Comparison of ENCODE assay signal across 12 cellular contexts in the genomic region with DNA sequence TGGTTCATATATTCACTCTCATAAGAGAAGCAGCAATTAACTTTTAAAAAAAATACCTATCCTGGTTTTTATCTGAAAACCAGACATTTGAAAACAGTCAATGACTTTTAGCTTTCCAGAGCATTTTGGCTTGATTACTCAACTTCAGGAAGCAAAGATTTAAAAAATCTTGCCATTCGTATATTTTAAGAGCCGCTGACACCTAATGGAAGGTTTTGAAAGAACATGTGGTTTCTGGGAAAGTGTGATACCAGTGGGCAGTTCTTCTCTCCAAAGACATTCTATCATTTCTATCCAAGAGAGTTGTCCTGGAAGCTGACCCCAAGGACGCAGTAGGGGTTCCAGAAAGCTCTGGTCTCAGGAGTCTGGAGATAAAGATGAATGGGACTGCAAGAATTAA.
DNase-seq lines count a peak whose midpoint lies in the region; ATAC-seq and TF ChIP-seq lines count a peak whose summit lies in the region.
"Had no signal": no experiment of that assay in that cellular context is flagged by ENCODE, and none has a peak within 500 bp of the region (broad histone marks: within the 10 kb centered on the region; RNA-seq: fewer than 3 reads in every experiment).

No MANE protein-coding gene starts in this region.

- no peaks in the 10 kb centered on the region for H4K20me1 ChIP-seq in PC-3 (ENCODE audit: low read length)

- CTCF ChIA-PET in PC-3 (lab: Charles Lee): interaction anchor here (0.6 to 0.8 kb wide), 3 partner anchors 28 to 298 kb away, joined by 3 to 5 read pairs (median 3); no protein-coding TSS in a partner anchor

- no peaks in the 10 kb centered on the region for H3K36me3 ChIP-seq in PC-3 (ENCODE audit: low read depth, low read length)
- no peaks in the 10 kb centered on the region for H3K36me3 ChIP-seq in upper lobe of left lung

- 0 out of 2 replicates have a peak overlapping the region, but pooled peaks have one; percentile 21 for H3K4me2 ChIP-seq in PC-3 (ENCODE audit: low read length)

- H3K9me2 ChIP-seq in PC-3 (replicated peaks; ENCODE audit: low read length): no peaks in the 10 kb centered on the region

- H3F3A ChIP-seq in PC-3 (ENCODE audit: low read length, unreplicated experiment): no peaks in the 10 kb centered on the region

- peak overlapping the region; percentile 28; the same call in 1 of the 2 replicates for H2AFZ ChIP-seq in PC-3 (ENCODE audit: low read length)

- intact Hi-C loops in PC-3 (cut with micrococcal nuclease): loop anchor here (1.0 to 10.0 kb wide), 6 partner anchors 90 to 298 kb away; no protein-coding TSS in a partner anchor

- H3K27me3 ChIP-seq in PC-3 (ENCODE audit: low read length) (no peaks in the 10 kb centered on the region), upper lobe of left lung (no peaks in the 10 kb centered on the region)

- BruUV-seq in PC-3 (replicated peaks; lab: Mats Ljungman, UMichigan): no TSS peak

- DNase-seq in NCI-H510A treated with DMSO at 0.1 percent for 48 hours (lab: John Stamatoyannopoulos, UW): peak; percentile 5
- no peak for DNase-seq in NCI-H510A (lab: John Stamatoyannopoulos, UW)
- peak; percentile 75 for DNase-seq in PC-3
- DNase-seq in fibroblast of gingiva (ENCODE audit: low read depth): peak; percentile 37
- DNase-seq in retinal pigment epithelial cell (ENCODE audit: low read depth): no peak
- no peak for DNase-seq in upper lobe of left lung
- DNase-seq in NCI-H1436 (lab: John Stamatoyannopoulos, UW): no peak
- no peak for DNase-seq in stimulated activated CD4-positive, alpha-beta T cell treated with anti-CD3 and anti-CD28 coated beads, Interleukin-1b, Interleukin-23, amount 100 ng/mL, for 48 hours
- DNase-seq: activated B cell treated with CpG ODN at 0.5 μM for 24 hours; C1 segment of cervical spinal cord; central memory CD4-positive, alpha-beta T cell; stimulated activated naive CD8-positive, alpha-beta T cell treated with anti-CD3 and anti-CD28 coated beads, Interleukin-15, amount 100 ng/mL, for 72 hours had no signal

- WGBS in upper lobe of left lung, 2 donors: 52 to 53% methylated on average over 3 of the region's 3 CpGs

- H3K4me3 ChIP-seq in PC-3 (ENCODE audit: low read length): no peak overlapping the region
- no peak overlapping the region for H3K4me3 ChIP-seq in retinal pigment epithelial cell (ENCODE audit: low read length)
- no peak overlapping the region for H3K4me3 ChIP-seq in upper lobe of left lung

- TF ChIP-seq POLR2A in upper lobe of left lung (IDR thresholded peaks at IDR 0.05): no peak

- POLR2A ChIA-PET in PC-3 (lab: Charles Lee; ENCODE audit: unreplicated experiment): no interaction called here

- no peaks in the 10 kb centered on the region for H3K9me3 ChIP-seq in PC-3 (ENCODE audit: low read length)
- no peaks in the 10 kb centered on the region for H3K9me3 ChIP-seq in upper lobe of left lung

- no peak overlapping the region for H3K9ac ChIP-seq in PC-3 (ENCODE audit: low read length)

- H3K27ac ChIP-seq in PC-3 (ENCODE audit: low read length) (no peak overlapping the region), upper lobe of left lung (no peak overlapping the region)

- no peak for TF ChIP-seq EP300 in upper lobe of left lung (IDR thresholded peaks at IDR 0.05)

- H3K79me2 ChIP-seq in PC-3 (ENCODE audit: low read length): no peaks in the 10 kb centered on the region

- H3K4me1 ChIP-seq in PC-3 (ENCODE audit: insufficient read depth, low read length): peaks cover 26% of the 10 kb centered on the region
- no peaks in the 10 kb centered on the region for H3K4me1 ChIP-seq in upper lobe of left lung

- ATAC-seq in PC-3 (peak; percentile 58), upper lobe of left lung (ENCODE audit: low FRiP score in 2 of 2) (no peak)
- ATAC-seq: stimulated activated naive CD8-positive, alpha-beta T cell treated with anti-CD3 and anti-CD28 coated beads, Interleukin-15, amount 100 ng/mL, for 72 hours had no signal

- TF ChIP-seq CTCF in PC-3 (conservative IDR thresholded peaks at IDR 0.05; ENCODE audit: low read depth, low read length) (peak; percentile 74), retinal pigment epithelial cell (conservative IDR thresholded peaks at IDR 0.05; ENCODE audit: low read depth, low read length) (peak; percentile 52), upper lobe of left lung (IDR thresholded peaks at IDR 0.05) (no peak)

Comparison
In these comparisons a context has a peak if more than half of its experiments do, and no peak if none do; other contexts are left out.
1. DNase-seq: peak in NCI-H510A treated with DMSO at 0.1 percent for 48 hours (single experiment), PC-3 (single experiment) and fibroblast of gingiva (single experiment); none in NCI-H510A (single experiment), retinal pigment epithelial cell (single experiment), upper lobe of left lung (0 of 2), NCI-H1436 (single experiment) and stimulated activated CD4-positive, alpha-beta T cell treated with anti-CD3 and anti-CD28 coated beads, Interleukin-1b, Interleukin-23, amount 100 ng/mL, for 48 hours (single experiment).
2. CTCF ChIP-seq: peak in PC-3 (single experiment) and retinal pigment epithelial cell (single experiment); none in upper lobe of left lung (0 of 6).